In the genomic region with DNA sequence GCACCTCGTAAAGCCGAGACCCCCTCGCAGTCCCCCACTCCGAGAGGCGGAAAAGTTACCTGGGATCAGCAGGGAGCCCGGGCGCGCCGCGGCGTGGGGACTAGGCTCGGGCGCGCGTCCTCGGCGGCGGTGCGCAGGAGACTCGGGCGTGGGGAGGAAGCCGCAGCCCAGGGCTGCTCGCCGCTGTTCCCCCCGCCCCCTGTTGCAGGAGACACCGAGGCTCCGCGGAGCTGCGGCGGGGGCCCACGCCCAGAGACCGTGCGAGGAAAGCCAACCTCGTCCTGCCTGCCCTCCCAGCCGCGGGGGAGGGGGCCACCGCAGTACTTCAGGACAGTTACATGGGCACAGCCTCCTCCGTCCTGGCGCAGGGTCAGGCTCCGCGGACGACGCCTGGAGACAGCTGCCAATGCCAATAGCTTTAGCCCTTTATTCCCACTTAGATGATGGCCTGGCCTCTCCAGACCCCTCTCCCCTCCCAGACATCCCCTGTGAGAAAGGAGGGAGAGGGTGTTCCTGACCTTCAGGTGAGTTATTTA, we compare ENCODE assay signal across 8 cellular contexts. TPM values are rescaled to one million over a fixed set of nuclear protein-coding genes. Genes with fewer than 3 reads are reported as not detected.
DNase-seq lines count a peak whose midpoint lies in the region; ATAC-seq and TF ChIP-seq lines count a peak whose summit lies in the region.

A gene (minus strand): TSS at position 144 of the 536 bp plus-strand sequence. CDS start 54,814 bp downstream, outside the sequence.

- peak within 1 kb of the TSS; percentile 34 to 62 (median 54) for H3K27ac ChIP-seq in gastrocnemius medialis

- peak within 1 kb of the TSS; percentile 52 to 71 (median 60) for H3K4me3 ChIP-seq in gastrocnemius medialis

- intact Hi-C loops in gastrocnemius medialis (cut with DNase I; ENCODE audit: low total_unique reads): no loop called here

- TF ChIP-seq CTCF in gastrocnemius medialis (IDR thresholded peaks at IDR 0.05 in 4 of 5, conservative IDR thresholded peaks at IDR 0.05 in 1 of 5): no peak

- DNase-seq in activated T-cell treated with anti-CD3 and anti-CD28 coated beads for 48 hours (ENCODE audit: low read depth) (peak; percentile 1), activated T-cell treated with anti-CD3 and anti-CD28 coated beads for 4 hours (no peak), astrocyte of the hippocampus (ENCODE audit: low read depth, low spot score) (peak; percentile 67), iPS-NIHi11 (ENCODE audit: low spot score) (peak; percentile 36), gastrocnemius medialis (no peak), SHP77 (lab: John Stamatoyannopoulos, UW) (no peak), NCI-H187 treated with DMSO at 0.1 percent for 48 hours (lab: John Stamatoyannopoulos, UW) (no peak)
- DNase-seq in activated effector memory CD4-positive, alpha-beta T cell treated with Interleukin-2 at 50 U/mL for 16 hours: no peak

- H3K4me1 ChIP-seq in gastrocnemius medialis: peaks cover 0 to 4% of the 10 kb centered on the region in 2 donors

- no peaks in the 10 kb centered on the region for H3K9me3 ChIP-seq in gastrocnemius medialis

- ATAC-seq in gastrocnemius medialis: peak; percentile 41 to 63

- H3K27me3 ChIP-seq in gastrocnemius medialis: peaks cover 0 to 11% (median 4%) of the 10 kb centered on the region in 3 donors

- no peaks in the 10 kb centered on the region for H3K36me3 ChIP-seq in gastrocnemius medialis

- in situ Hi-C loops in gastrocnemius medialis (cut with MboI; ENCODE audit: low sequenced_read_pairs in 4 of 4): loop anchor here in 2 of 4 donors (25.0 kb wide), 2 partner anchors 93 to 107 kb away; no protein-coding TSS in a partner anchor

- TF ChIP-seq POLR2A in gastrocnemius medialis (IDR thresholded peaks at IDR 0.05): peak; percentile 17

RNA-seq across cellular contexts. Expression of the gene that starts here (rescaled TPM):
- 10 to 100 TPM in 3 of 4 donors, 1 to 10 TPM in 1; 9.2 to 24.4 (median 14.5) TPM for total RNA-seq in gastrocnemius medialis

Comparison
In these comparisons a context has a peak if more than half of its experiments do, and no peak if none do; other contexts are left out.
1. DNase-seq: peak in activated T-cell treated with anti-CD3 and anti-CD28 coated beads for 48 hours (single experiment), astrocyte of the hippocampus (single experiment) and iPS-NIHi11 (single experiment); none in activated T-cell treated with anti-CD3 and anti-CD28 coated beads for 4 hours (single experiment), gastrocnemius medialis (0 of 2), SHP77 (0 of 2), activated effector memory CD4-positive, alpha-beta T cell treated with Interleukin-2 at 50 U/mL for 16 hours (single experiment) and NCI-H187 treated with DMSO at 0.1 percent for 48 hours (single experiment).